18 cellular contexts compared by ENCODE assay signal in genomic region chr13:76638160-76638559, GRCh38.
"Had no signal": no experiment of that assay in that cellular context is flagged by ENCODE, and none has a peak within 500 bp of the region (broad histone marks: within the 10 kb centered on the region; RNA-seq: fewer than 3 reads in every experiment).

No MANE protein-coding gene starts in this region.

- DNase-seq: activated CD4-positive, alpha-beta memory T cell treated with anti-CD3 and anti-CD28 coated beads, Interleukin-2, amount 10 ng/mL, durations not matched to agents 7 days and 5 days; activated CD4-positive, alpha-beta T cell treated with anti-CD3 and anti-CD28 coated beads for 4 hours; activated gamma-delta T cell; activated T-cell treated with anti-CD3 and anti-CD28 coated beads, Interleukin-2, amount 50 U/mL, for 72 hours; effector memory CD8-positive, alpha-beta T cell; glutamatergic neuron; kidney glomerular epithelial cell; lower lobe of right lung; midbrain; pancreas; SHP77 treated with DMSO at 0.1 percent for 48 hours; stimulated activated CD4-positive, alpha-beta T cell treated with anti-CD3 and anti-CD28 coated beads, Interleukin-15, amount 100 ng/mL, for 24 hours; stimulated activated CD4-positive, alpha-beta T cell treated with anti-CD3 and anti-CD28 coated beads, Interleukin-4, amount 100 ng/mL, for 1 hour; stimulated activated naive CD4-positive, alpha-beta T cell had no signal

- H3K4me1 ChIP-seq: breast epithelium, lower lobe of right lung, pancreas had no signal

- H3K36me3 Mint-ChIP-seq: activated naive CD4-positive, alpha-beta T cell treated with anti-CD3 and anti-CD28 coated beads, Interleukin-2, amount 50 U/mL, for 72 hours; type B pancreatic cell had no signal

- H3K4me3 ChIP-seq: breast epithelium, lower lobe of right lung, pancreas had no signal

- H3K9me3 ChIP-seq: breast epithelium, lower lobe of right lung, pancreas had no signal

- H3K9me3 Mint-ChIP-seq: activated CD4-positive, alpha-beta memory T cell treated with anti-CD3 and anti-CD28 coated beads, Interleukin-2, amount 10 ng/mL, durations not matched to agents 7 days and 5 days; activated naive CD4-positive, alpha-beta T cell treated with anti-CD3 and anti-CD28 coated beads, Interleukin-2, amount 50 U/mL, for 72 hours; effector memory CD8-positive, alpha-beta T cell; T-helper 1 cell treated with Interleukin-12 subunit alpha and Interleukin-12 subunit beta and Interleukin-4 antibody, amounts not matched to agents 30 μg/mL and 1 μg/mL, for 36 hours; type B pancreatic cell had no signal

- H3K27me3 ChIP-seq: breast epithelium, pancreas had no signal

- H3K27ac ChIP-seq: lower lobe of right lung, pancreas had no signal

- H3K4me3 Mint-ChIP-seq: activated CD4-positive, alpha-beta memory T cell treated with anti-CD3 and anti-CD28 coated beads, Interleukin-2, amount 10 ng/mL, durations not matched to agents 7 days and 5 days; activated T-cell treated with anti-CD3 and anti-CD28 coated beads, Interleukin-2, amount 50 U/mL, for 72 hours; effector memory CD8-positive, alpha-beta T cell; T-helper 1 cell treated with Interleukin-12 subunit alpha and Interleukin-12 subunit beta and Interleukin-4 antibody, amounts not matched to agents 30 μg/mL and 1 μg/mL, for 36 hours; type B pancreatic cell had no signal

- ATAC-seq: activated naive CD4-positive, alpha-beta T cell treated with anti-CD3 and anti-CD28 coated beads, Interleukin-2, amount 50 U/mL, for 72 hours; activated T-cell treated with anti-CD3 and anti-CD28 coated beads, Interleukin-2, amount 50 U/mL, for 72 hours; effector memory CD8-positive, alpha-beta T cell; lower lobe of right lung had no signal

- H3K27ac Mint-ChIP-seq: activated CD4-positive, alpha-beta memory T cell treated with anti-CD3 and anti-CD28 coated beads, Interleukin-2, amount 10 ng/mL, durations not matched to agents 7 days and 5 days; activated naive CD4-positive, alpha-beta T cell treated with anti-CD3 and anti-CD28 coated beads, Interleukin-2, amount 50 U/mL, for 72 hours; activated T-cell treated with anti-CD3 and anti-CD28 coated beads, Interleukin-2, amount 50 U/mL, for 72 hours; effector memory CD8-positive, alpha-beta T cell; T-helper 1 cell treated with Interleukin-12 subunit alpha and Interleukin-12 subunit beta and Interleukin-4 antibody, amounts not matched to agents 30 μg/mL and 1 μg/mL, for 36 hours; type B pancreatic cell had no signal

- H3K27me3 Mint-ChIP-seq: type B pancreatic cell had no signal

- H3K4me1 Mint-ChIP-seq: activated CD4-positive, alpha-beta memory T cell treated with anti-CD3 and anti-CD28 coated beads, Interleukin-2, amount 10 ng/mL, durations not matched to agents 7 days and 5 days had no signal

- H3K36me3 ChIP-seq: breast epithelium, lower lobe of right lung, pancreas had no signal
